Comparison of ENCODE assay signal across 7 cellular contexts in the genomic region with DNA sequence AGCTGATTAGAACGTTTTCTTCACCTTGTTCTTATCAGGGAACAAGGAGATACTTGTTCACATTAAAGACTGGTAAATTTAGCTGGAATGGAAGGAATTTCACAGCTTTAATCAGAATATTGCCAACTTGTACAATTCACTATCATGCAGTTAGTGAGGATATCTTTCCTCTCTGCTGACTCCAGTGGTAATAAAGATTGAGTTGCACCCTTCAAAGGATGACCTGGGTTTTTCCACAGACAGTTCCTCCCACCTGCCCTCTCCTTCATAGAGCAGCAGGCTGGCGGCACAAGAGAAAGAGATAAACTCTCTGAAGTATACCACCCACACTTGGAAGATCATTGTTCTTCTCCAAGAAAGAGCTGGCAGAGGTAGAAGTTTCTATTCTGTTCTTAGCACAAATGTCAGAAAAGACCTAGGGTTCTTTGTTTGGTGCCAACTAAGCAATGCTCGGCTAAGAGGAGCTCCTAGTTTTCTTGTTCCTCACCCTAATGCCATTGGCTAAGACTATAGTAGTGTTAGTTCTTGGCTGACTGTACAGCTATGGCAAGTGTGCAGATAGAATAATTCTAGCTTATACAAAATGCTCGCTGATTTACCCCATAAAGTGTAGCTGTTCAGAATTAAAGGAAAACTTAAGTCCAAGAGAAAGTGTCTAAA.
"Had no signal": no experiment of that assay in that cellular context is flagged by ENCODE, and none has a peak within 500 bp of the region (broad histone marks: within the 10 kb centered on the region; RNA-seq: fewer than 3 reads in every experiment).

No MANE protein-coding gene starts in this region.

- H3K4me1 Mint-ChIP-seq: GM23338, H9 had no signal

- H3K4me3 Mint-ChIP-seq: GM23338, H9 had no signal

- H3K9me3 Mint-ChIP-seq: GM23338, H9 had no signal

- H3K4me2 ChIP-seq: GM23338 had no signal

- H2AFZ ChIP-seq: GM23338 had no signal

- DNase-seq: H9, HCEC 1CT, IMR-90 had no signal

- FAIRE-seq: H1, H54, HTR-8/SVneo had no signal

- H3K27ac Mint-ChIP-seq: GM23338, H9 had no signal

- H3K4me3 ChIP-seq: GM23338 had no signal

- ATAC-seq: GM23338 had no signal
